Comparison of ENCODE assay signal across 13 cellular contexts in genomic region chr7:55192718-55193117, GRCh38.
A peak's percentile ranks its signal among the peaks of the same experiment; 100 is the strongest.
DNase-seq lines count a peak whose midpoint lies in the region; TF ChIP-seq lines count a peak whose summit lies in the region.
"Had no signal": no experiment of that assay in that cellular context is flagged by ENCODE, and none has a peak within 500 bp of the region (broad histone marks: within the 10 kb centered on the region; RNA-seq: fewer than 3 reads in every experiment).

No MANE protein-coding gene starts in this region.

- no peak for TF ChIP-seq CTCF in testis (IDR thresholded peaks at IDR 0.05)

- H2BK120ac ChIP-seq in trophoblast cell (ENCODE audit: insufficient read depth, low read length, poor library complexity) = no peak overlapping the region

- no peaks in the 10 kb centered on the region for H3K79me2 ChIP-seq in trophoblast cell (ENCODE audit: control insufficient read depth, insufficient read depth, low read length, poor library complexity)

- H3K4me2 ChIP-seq in trophoblast cell (ENCODE audit: low read length) = no peak overlapping the region

- intact Hi-C loops in testis (cut with DNase I; ENCODE audit: low total_unique reads) = no loop called here
- intact Hi-C loops in posterior vena cava (cut with DNase I) = no loop called here

- H3K9ac ChIP-seq in trophoblast cell (ENCODE audit: low read length) = no peak overlapping the region

- no peak overlapping the region for H2AFZ ChIP-seq in trophoblast cell (ENCODE audit: insufficient read depth, low read length, poor library complexity)

- no peak overlapping the region for H2BK5ac ChIP-seq in trophoblast cell (ENCODE audit: low read depth, low read length, poor library complexity)

- no peak overlapping the region for H3K14ac ChIP-seq in trophoblast cell (ENCODE audit: low read length)

- no peak overlapping the region for H2AK5ac ChIP-seq in trophoblast cell (ENCODE audit: low read length)

- H3K36me3 ChIP-seq in SJSA1 (peaks cover 17% of the 10 kb centered on the region), testis (ENCODE audit: low read depth, missing control alignments) (no peaks in the 10 kb centered on the region), trophoblast cell (ENCODE audit: control insufficient read depth in 1 of 2, insufficient read depth in 2 of 2, low read length in 2 of 2) (peaks cover 12 to 19% of the 10 kb centered on the region in 2 experiments)

- no peak overlapping the region for H2BK12ac ChIP-seq in trophoblast cell (ENCODE audit: low read length)

- peak; percentile 31 for DNase-seq in DMS153 (lab: John Stamatoyannopoulos, UW)
- DNase-seq in DMS153 treated with DMSO at 0.1 percent for 48 hours (lab: John Stamatoyannopoulos, UW; ENCODE audit: unreplicated experiment) = no peak
- peak; percentile 74 to 90 for DNase-seq in SJSA1 (ENCODE audit: low read depth in 1 of 2, low spot score in 2 of 2)
- DNase-seq in fibroblast of the conjunctiva (ENCODE audit: low read depth) = peak; percentile 24
- no peak for DNase-seq in testis
- DNase-seq in trophoblast cell = no peak
- no peak for DNase-seq in activated gamma-delta T cell (lab: John Stamatoyannopoulos, UW)
- no peak for DNase-seq in posterior vena cava (ENCODE audit: low spot score)
- DNase-seq: activated naive CD4-positive, alpha-beta T cell treated with anti-CD3 and anti-CD28 coated beads for 36 hours; Karpas-422; midbrain had no signal

- WGBS in testis, 2 donors = 55 to 64% methylated on average over 7 of the region's 7 CpGs
- no CpG with 5 or more reads among the region's 7 CpGs for WGBS in trophoblast cell (ENCODE audit: extremely low coverage, insufficient coverage, insufficient read length)

- H3K23ac ChIP-seq in trophoblast cell (ENCODE audit: low read length) = no peak overlapping the region

- H3K18ac ChIP-seq in trophoblast cell (ENCODE audit: low read length) = no peak overlapping the region

- H3K9me3 ChIP-seq in SJSA1 (replicated peaks) (no peaks in the 10 kb centered on the region), testis (no peaks in the 10 kb centered on the region), trophoblast cell (ENCODE audit: insufficient read depth, low read depth, low read length) (peaks cover 2% of the 10 kb centered on the region)
- H3K9me3 ChIP-seq: suprapubic skin had no signal

- TF ChIP-seq POLR2A in testis (IDR thresholded peaks at IDR 0.05) = no peak

- H3K4me3 ChIP-seq in SJSA1 (no peak overlapping the region), testis (no peak overlapping the region), trophoblast cell (ENCODE audit: low read depth, low read length) (no peak overlapping the region)
- H3K4me3 ChIP-seq: suprapubic skin had no signal

- no peak overlapping the region for H3K4ac ChIP-seq in trophoblast cell (ENCODE audit: low read depth, low read length)

- H4K12ac ChIP-seq in trophoblast cell (ENCODE audit: low read depth, low read length) = no peak overlapping the region

- no peaks in the 10 kb centered on the region for H3K79me1 ChIP-seq in trophoblast cell (ENCODE audit: low read length)

- H4K91ac ChIP-seq in trophoblast cell (ENCODE audit: low read depth, low read length) = no peak overlapping the region

- H3K27ac ChIP-seq in SJSA1 = peak overlapping the region; percentile 80
- H3K27ac ChIP-seq in testis = peak overlapping the region; percentile 0 to 27
- H3K27ac ChIP-seq in trophoblast cell (ENCODE audit: low read depth, low read length) = no peak overlapping the region
- H3K27ac ChIP-seq: 22Rv1, suprapubic skin had no signal

- no peak overlapping the region for H4K8ac ChIP-seq in trophoblast cell (ENCODE audit: low read depth, low read length)

- H3K27me3 ChIP-seq in SJSA1 (replicated peaks) = no peaks in the 10 kb centered on the region
- H3K27me3 ChIP-seq in testis = no peaks in the 10 kb centered on the region
- no peaks in the 10 kb centered on the region for H3K27me3 ChIP-seq in trophoblast cell (ENCODE audit: insufficient read depth, low read length)
- H3K27me3 ChIP-seq: suprapubic skin had no signal

- H3K4me1 ChIP-seq in SJSA1 (replicated peaks) = peaks cover 34% of the 10 kb centered on the region
- peaks cover 31% of the 10 kb centered on the region for H3K4me1 ChIP-seq in testis
- no peaks in the 10 kb centered on the region for H3K4me1 ChIP-seq in trophoblast cell (ENCODE audit: control insufficient read depth in 1 of 2, insufficient read depth in 2 of 2, low read length in 2 of 2)

Comparison
In these comparisons a context has a peak if more than half of its experiments do, and no peak if none do; other contexts are left out.
1. DNase-seq: peak in DMS153 (single experiment), SJSA1 (2 of 2) and fibroblast of the conjunctiva (single experiment); none in DMS153 treated with DMSO at 0.1 percent for 48 hours (single experiment), testis (single experiment), trophoblast cell (0 of 2), activated gamma-delta T cell (single experiment) and posterior vena cava (single experiment).